ENCODE assay signal across 10 cellular contexts in genomic region chr15:55744026-55744655, GRCh38. TPM values are rescaled to one million over a fixed set of nuclear protein-coding genes. Genes with fewer than 3 reads are reported as not detected.
DNase-seq lines count a peak whose midpoint lies in the region; ATAC-seq and TF ChIP-seq lines count a peak whose summit lies in the region.
"Had no signal": no experiment of that assay in that cellular context is flagged by ENCODE, and none has a peak within 500 bp of the region (broad histone marks: within the 10 kb centered on the region; RNA-seq: fewer than 3 reads in every experiment).

No MANE protein-coding gene starts in this region.

- peaks cover 34% of the 10 kb centered on the region for H3K27me3 Mint-ChIP-seq in activated CD8-positive, alpha-beta memory T cell treated with anti-CD3 and anti-CD28 coated beads, Interleukin-2, amount 10 ng/mL, durations not matched to agents 7 days and 5 days

- H3K27me3 ChIP-seq in WERI-Rb-1 (ENCODE audit: insufficient read depth, low read depth, severe bottlenecking): no peaks in the 10 kb centered on the region
- H3K27me3 ChIP-seq in iPS-18a (ENCODE audit: control insufficient read depth, insufficient read depth, low read length): peaks cover 80% of the 10 kb centered on the region
- H3K27me3 ChIP-seq in skeletal muscle satellite cell (ENCODE audit: control insufficient read depth, insufficient read depth, low read length): peaks cover 12% of the 10 kb centered on the region

- H3K9me3 ChIP-seq in WERI-Rb-1 (ENCODE audit: severe bottlenecking): no peaks in the 10 kb centered on the region
- H3K9me3 ChIP-seq in iPS-18a (ENCODE audit: control insufficient read depth, low read depth, low read length): no peaks in the 10 kb centered on the region
- H3K9me3 ChIP-seq in skeletal muscle satellite cell (replicated peaks; ENCODE audit: low read length): no peaks in the 10 kb centered on the region

- H3K4me3 ChIP-seq in WERI-Rb-1 (ENCODE audit: low read depth, low read length): peak overlapping the region; percentile 77
- peak overlapping the region; percentile 67 for H3K4me3 ChIP-seq in iPS-18a (ENCODE audit: low read length)
- no peak overlapping the region for H3K4me3 ChIP-seq in skeletal muscle satellite cell (ENCODE audit: low read length)

- H3K9ac ChIP-seq in iPS-18a (ENCODE audit: low read length): peak overlapping the region; percentile 16
- peak overlapping the region; percentile 77 for H3K9ac ChIP-seq in skeletal muscle satellite cell (ENCODE audit: low read depth, low read length)

- peaks cover 24% of the 10 kb centered on the region for H3K4me1 ChIP-seq in iPS-18a (ENCODE audit: control insufficient read depth, low read depth, low read length)
- peaks cover 12% of the 10 kb centered on the region for H3K4me1 ChIP-seq in skeletal muscle satellite cell (ENCODE audit: control insufficient read depth, insufficient read depth, low read length)

- H3K27ac Mint-ChIP-seq in activated CD8-positive, alpha-beta memory T cell treated with anti-CD3 and anti-CD28 coated beads, Interleukin-2, amount 10 ng/mL, durations not matched to agents 7 days and 5 days: no peak overlapping the region

- no peaks in the 10 kb centered on the region for H3K36me3 Mint-ChIP-seq in activated CD8-positive, alpha-beta memory T cell treated with anti-CD3 and anti-CD28 coated beads, Interleukin-2, amount 10 ng/mL, durations not matched to agents 7 days and 5 days

- H3K27ac ChIP-seq in WERI-Rb-1 (no peak overlapping the region; the same call in 1 of the 2 replicates), iPS-18a (ENCODE audit: low read length) (no peak overlapping the region)

- DNase-seq in activated CD8-positive, alpha-beta memory T cell treated with anti-CD3 and anti-CD28 coated beads, Interleukin-2, amount 10 ng/mL, durations not matched to agents 7 days and 5 days: no peak
- no peak for DNase-seq in activated CD8-positive, alpha-beta memory T cell treated with anti-CD3 and anti-CD28 coated beads, Interleukin-2, amount 50 U/mL, for 4 hours
- peak; percentile 39 for DNase-seq in WERI-Rb-1
- no peak for DNase-seq in OCI-M1 (lab: John Stamatoyannopoulos, UW)
- DNase-seq in AML-193 (lab: John Stamatoyannopoulos, UW): no peak
- DNase-seq: activated T-cell treated with anti-CD3 and anti-CD28 coated beads, Interleukin-2, amount 50 U/mL, for 48 hours; hippocampal formation had no signal

- CTCF ChIA-PET in activated CD8-positive, alpha-beta memory T cell treated with anti-CD3 and anti-CD28 coated beads, Interleukin-2, amount 10 ng/mL, durations not matched to agents 7 days and 5 days (lab: Charles Lee): interaction anchor here (1.6 kb wide), 1 partner anchor 305 kb away, joined by 4 read pairs; no protein-coding TSS in a partner anchor

- H3K4me2 ChIP-seq in skeletal muscle satellite cell (ENCODE audit: low read length): peak overlapping the region; percentile 87

- no peak for TF ChIP-seq CTCF in WERI-Rb-1 (IDR thresholded peaks at IDR 0.05; ENCODE audit: low read depth, low read length)

- H3K36me3 ChIP-seq in WERI-Rb-1 (no peaks in the 10 kb centered on the region), iPS-18a (ENCODE audit: control insufficient read depth, low read depth, low read length) (no peaks in the 10 kb centered on the region), skeletal muscle satellite cell (ENCODE audit: insufficient read depth, low read length) (no peaks in the 10 kb centered on the region)

- peaks cover 3% of the 10 kb centered on the region for H3K4me1 Mint-ChIP-seq in activated CD8-positive, alpha-beta memory T cell treated with anti-CD3 and anti-CD28 coated beads, Interleukin-2, amount 10 ng/mL, durations not matched to agents 7 days and 5 days

- ATAC-seq in activated CD8-positive, alpha-beta memory T cell treated with anti-CD3 and anti-CD28 coated beads, Interleukin-2, amount 10 ng/mL, durations not matched to agents 7 days and 5 days: no peak
- no peak for ATAC-seq in GM19455 (IDR thresholded peaks at IDR 0.05; ENCODE audit: unreplicated experiment)

- no peaks in the 10 kb centered on the region for H3K9me3 Mint-ChIP-seq in activated CD8-positive, alpha-beta memory T cell treated with anti-CD3 and anti-CD28 coated beads, Interleukin-2, amount 10 ng/mL, durations not matched to agents 7 days and 5 days (ENCODE audit: low read depth)

- peak overlapping the region; percentile 25 for H3K4me3 Mint-ChIP-seq in activated CD8-positive, alpha-beta memory T cell treated with anti-CD3 and anti-CD28 coated beads, Interleukin-2, amount 10 ng/mL, durations not matched to agents 7 days and 5 days

RNA-seq across cellular contexts. Expression of gene PRTG, which starts 1.2 kb away (rescaled TPM):
- not detected for total RNA-seq in activated CD8-positive, alpha-beta memory T cell treated with anti-CD3 and anti-CD28 coated beads, Interleukin-2, amount 10 ng/mL, durations not matched to agents 7 days and 5 days
- 5.1 and 5.5 TPM in 2 replicates for total RNA-seq in skeletal muscle satellite cell (2012; rRNA removed)
